Comparison of ENCODE assay signal across 20 cellular contexts in the genomic region with DNA sequence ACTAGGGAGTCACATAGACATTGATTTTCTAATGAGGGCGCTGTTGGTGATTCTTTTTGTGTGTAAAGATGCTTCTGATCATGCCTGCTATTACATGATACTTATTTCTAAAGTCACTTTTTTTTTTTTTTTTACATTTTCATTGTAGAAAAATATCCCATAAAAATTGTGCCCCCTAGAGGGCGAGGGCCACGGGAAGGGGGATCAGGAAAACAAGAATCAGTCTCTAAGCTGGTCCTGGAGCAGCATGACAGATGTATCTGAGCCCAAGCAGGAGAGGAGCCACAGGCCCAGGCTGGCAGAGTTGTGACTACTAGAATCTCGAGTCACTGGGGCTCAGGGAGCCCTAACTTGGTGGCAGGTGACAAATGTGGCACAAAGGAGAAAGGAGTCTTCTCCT. TPM values are rescaled to one million over a fixed set of nuclear protein-coding genes. Genes with fewer than 3 reads are reported as not detected.
DNase-seq lines count a peak whose midpoint lies in the region; ATAC-seq and TF ChIP-seq lines count a peak whose summit lies in the region.
"Had no signal": no experiment of that assay in that cellular context is flagged by ENCODE, and none has a peak within 500 bp of the region (broad histone marks: within the 10 kb centered on the region; RNA-seq: fewer than 3 reads in every experiment).

No MANE protein-coding gene starts in this region.

- H3K4me2 ChIP-seq in Loucy (ENCODE audit: low read depth, low read length, poor library complexity, severe bottlenecking) = no peak overlapping the region

- no peaks in the 10 kb centered on the region for H3K4me1 Mint-ChIP-seq in mesothelial cell of epicardium
- H3K4me1 Mint-ChIP-seq: activated naive CD8-positive, alpha-beta T cell treated with anti-CD3 and anti-CD28 coated beads, Interleukin-2, amount 50 U/mL, for 24 hours; central memory CD8-positive, alpha-beta T cell; natural killer cell had no signal

- peak; percentile 23 for DNase-seq in ELR (ENCODE audit: low read depth)
- no peak for DNase-seq in choroid plexus epithelial cell (ENCODE audit: low read depth)
- no peak for DNase-seq in mesothelial cell of epicardium (ENCODE audit: low spot score in 2 of 2, unreplicated experiment in 2 of 2)
- DNase-seq in NK-92 (lab: John Stamatoyannopoulos, UW; ENCODE audit: unreplicated experiment) = no peak
- no peak for DNase-seq in SW480 (ENCODE audit: low spot score)
- DNase-seq: activated naive CD8-positive, alpha-beta T cell treated with anti-CD3 and anti-CD28 coated beads, Interleukin-2, amount 50 U/mL, for 24 hours; mammary epithelial cell; natural killer cell; NCI-H2029; NCI-H524 treated with DMSO at 0.1 percent for 48 hours; psoas muscle; stimulated activated CD4-positive, alpha-beta T cell treated with anti-CD3 and anti-CD28 coated beads, Interleukin-12 subunit alpha, Interleukin-12 subunit beta, amount 100 ng/mL, for 4 hours; stimulated activated naive CD4-positive, alpha-beta T cell; SW 1271; transverse colon had no signal

- no peak overlapping the region for H3K4me3 Mint-ChIP-seq in mesothelial cell of epicardium
- H3K4me3 Mint-ChIP-seq: activated naive CD8-positive, alpha-beta T cell treated with anti-CD3 and anti-CD28 coated beads, Interleukin-2, amount 50 U/mL, for 24 hours; central memory CD8-positive, alpha-beta T cell; natural killer cell had no signal

- no peaks in the 10 kb centered on the region for H3F3A ChIP-seq in Loucy (ENCODE audit: low read depth)

- H3K9me3 ChIP-seq in Loucy (ENCODE audit: insufficient read depth, low read depth, low read length) = peaks cover 6% of the 10 kb centered on the region

- no peaks in the 10 kb centered on the region for H3K9me2 ChIP-seq in Loucy (replicated peaks; ENCODE audit: low read depth, low read length)

- peaks cover 30% of the 10 kb centered on the region for H3K9me3 Mint-ChIP-seq in mesothelial cell of epicardium
- H3K9me3 Mint-ChIP-seq: natural killer cell had no signal

- no peak for ATAC-seq in GM21786 (IDR thresholded peaks at IDR 0.05; ENCODE audit: unreplicated experiment)
- ATAC-seq in HG03521 (IDR thresholded peaks at IDR 0.05; ENCODE audit: unreplicated experiment) = no peak
- ATAC-seq: activated naive CD8-positive, alpha-beta T cell treated with anti-CD3 and anti-CD28 coated beads, Interleukin-2, amount 50 U/mL, for 24 hours; natural killer cell; psoas muscle had no signal

- H3K27ac Mint-ChIP-seq in mesothelial cell of epicardium = no peak overlapping the region
- H3K27ac Mint-ChIP-seq: activated naive CD8-positive, alpha-beta T cell treated with anti-CD3 and anti-CD28 coated beads, Interleukin-2, amount 50 U/mL, for 24 hours; CD14-positive monocyte; natural killer cell had no signal

- H3K4me3 ChIP-seq in Loucy (ENCODE audit: low read length, poor library complexity, severe bottlenecking) = no peak overlapping the region
- H3K4me3 ChIP-seq in choroid plexus epithelial cell (ENCODE audit: low read depth, low read length) = no peak overlapping the region
- H3K4me3 ChIP-seq: psoas muscle, transverse colon had no signal

- no peaks in the 10 kb centered on the region for H3K27me3 Mint-ChIP-seq in mesothelial cell of epicardium (ENCODE audit: low read depth)
- H3K27me3 Mint-ChIP-seq: activated naive CD8-positive, alpha-beta T cell treated with anti-CD3 and anti-CD28 coated beads, Interleukin-2, amount 50 U/mL, for 24 hours; central memory CD8-positive, alpha-beta T cell had no signal

- no peaks in the 10 kb centered on the region for H4K20me1 ChIP-seq in Loucy (ENCODE audit: insufficient read depth, low read length, poor library complexity, severe bottlenecking)

- H3K79me2 ChIP-seq in Loucy (ENCODE audit: insufficient read depth, low read length) = no peaks in the 10 kb centered on the region

- TF ChIP-seq CTCF in Loucy (conservative IDR thresholded peaks at IDR 0.05; ENCODE audit: low read length) = peak; percentile 32
- peak; percentile 33 for TF ChIP-seq CTCF in choroid plexus epithelial cell (conservative IDR thresholded peaks at IDR 0.05; ENCODE audit: low read depth, low read length)
- TF ChIP-seq CTCF in mesothelial cell of epicardium (IDR thresholded peaks at IDR 0.05; ENCODE audit: unreplicated experiment) = peak; percentile 17

- peaks cover 36% of the 10 kb centered on the region for H3K36me3 Mint-ChIP-seq in mesothelial cell of epicardium

- H3K36me3 ChIP-seq in Loucy (ENCODE audit: insufficient read depth, low read length) = no peaks in the 10 kb centered on the region
- H3K36me3 ChIP-seq: transverse colon had no signal

- H3K4me1 ChIP-seq in Loucy (ENCODE audit: insufficient read depth, low read length, poor library complexity, severe bottlenecking) = no peaks in the 10 kb centered on the region
- H3K4me1 ChIP-seq: psoas muscle, transverse colon had no signal

- no peaks in the 10 kb centered on the region for H3K27me3 ChIP-seq in Loucy (ENCODE audit: insufficient read depth, low read length, poor library complexity, severe bottlenecking)
- H3K27me3 ChIP-seq: transverse colon had no signal

- no peak overlapping the region for H3K9ac ChIP-seq in Loucy (ENCODE audit: low read depth, low read length, poor library complexity, severe bottlenecking)

- H2AFZ ChIP-seq in Loucy (ENCODE audit: low read length) = no peak overlapping the region

RNA-seq across cellular contexts. Expression of gene ZSCAN20, which starts 28.1 kb away (rescaled TPM):
- 7.6 to 9.2 TPM (median 8.0 TPM) in 3 replicates for total RNA-seq in mesothelial cell of epicardium
